In genomic region chr18:75314606-75315005, GRCh38 we compare ENCODE assay signal across 31 cellular contexts.
"Had no signal": no experiment of that assay in that cellular context is flagged by ENCODE, and none has a peak within 500 bp of the region (broad histone marks: within the 10 kb centered on the region; RNA-seq: fewer than 3 reads in every experiment).

No MANE protein-coding gene starts in this region.

- H3K4me3 Mint-ChIP-seq: activated CD4-positive, alpha-beta memory T cell treated with anti-CD3 and anti-CD28 coated beads, Interleukin-2, amount 10 ng/mL, durations not matched to agents 7 days and 5 days; activated CD4-positive, alpha-beta T cell treated with anti-CD3 and anti-CD28 coated beads, Interleukin-2, amount 10 ng/mL, durations not matched to agents 7 days and 5 days; activated naive CD8-positive, alpha-beta T cell treated with anti-CD3 and anti-CD28 coated beads for 36 hours; activated naive CD8-positive, alpha-beta T cell treated with anti-CD3 and anti-CD28 coated beads, Interleukin-2, amount 50 U/mL, for 24 hours; activated T-cell treated with anti-CD3 and anti-CD28 coated beads, Interleukin-2, amount 50 U/mL, for 24 hours; activated T-cell treated with anti-CD3 and anti-CD28 coated beads, Interleukin-2, amount 50 U/mL, for 72 hours; effector memory CD8-positive, alpha-beta T cell; WTC11 had no signal

- ATAC-seq: activated naive CD8-positive, alpha-beta T cell treated with anti-CD3 and anti-CD28 coated beads, Interleukin-2, amount 50 U/mL, for 24 hours; activated T-cell treated with anti-CD3 and anti-CD28 coated beads, Interleukin-2, amount 50 U/mL, for 72 hours; body of pancreas; effector memory CD8-positive, alpha-beta T cell; gastroesophageal sphincter had no signal

- H3K9me3 Mint-ChIP-seq: activated CD4-positive, alpha-beta T cell treated with anti-CD3 and anti-CD28 coated beads, Interleukin-2, amount 10 ng/mL, durations not matched to agents 7 days and 5 days; activated naive CD8-positive, alpha-beta T cell treated with anti-CD3 and anti-CD28 coated beads, Interleukin-2, amount 50 U/mL, for 24 hours; activated T-cell treated with anti-CD3 and anti-CD28 coated beads, Interleukin-2, amount 50 U/mL, for 24 hours had no signal

- H3K27ac ChIP-seq: adrenal gland, body of pancreas, esophagus squamous epithelium, gastroesophageal sphincter, VCaP had no signal

- DNase-seq: activated CD4-positive, alpha-beta memory T cell treated with anti-CD3 and anti-CD28 coated beads, Interleukin-2, amount 10 ng/mL, durations not matched to agents 7 days and 5 days; activated CD4-positive, alpha-beta T cell treated with anti-CD3 and anti-CD28 coated beads for 1 hour; activated CD4-positive, alpha-beta T cell treated with anti-CD3 and anti-CD28 coated beads for 4 hours; activated CD4-positive, alpha-beta T cell treated with anti-CD3 and anti-CD28 coated beads, Interleukin-2, amount 10 ng/mL, durations not matched to agents 7 days and 5 days; activated CD4-positive, alpha-beta T cell treated with anti-CD3 and anti-CD28 coated beads, Interleukin-2, amount 50 U/mL, for 4 hours; activated CD8-positive, alpha-beta memory T cell treated with anti-CD3 and anti-CD28 coated beads, Interleukin-2, amount 50 U/mL, for 48 hours; activated effector memory CD4-positive, alpha-beta T cell treated with Interleukin-2 at 50 U/mL for 16 hours; activated gamma-delta T cell treated with Interleukin-2 at 50 U/mL for 16 hours; activated naive CD4-positive, alpha-beta T cell treated with anti-CD3 and anti-CD28 coated beads, Interleukin-2, amount 50 U/mL, for 16 hours; activated naive CD4-positive, alpha-beta T cell treated with Interleukin-2 at 50 U/mL for 16 hours; activated naive CD8-positive, alpha-beta T cell treated with anti-CD3 and anti-CD28 coated beads for 36 hours; activated naive CD8-positive, alpha-beta T cell treated with anti-CD3 and anti-CD28 coated beads, Interleukin-2, amount 50 U/mL, for 24 hours; activated T-cell treated with anti-CD3 and anti-CD28 coated beads for 4 hours; activated T-cell treated with anti-CD3 and anti-CD28 coated beads, Interleukin-2, amount 50 U/mL, for 24 hours; activated T-cell treated with anti-CD3 and anti-CD28 coated beads, Interleukin-2, amount 50 U/mL, for 72 hours; adrenal gland; amygdala; aorta; body of pancreas; caudate nucleus; cortex of kidney; dermis blood vessel endothelial cell; effector CD4-positive, alpha-beta T cell; effector memory CD8-positive, alpha-beta T cell; erythroblast; esophagus squamous epithelium; foreskin melanocyte; T-helper 2 cell had no signal

- H3K4me1 Mint-ChIP-seq: activated CD4-positive, alpha-beta memory T cell treated with anti-CD3 and anti-CD28 coated beads, Interleukin-2, amount 10 ng/mL, durations not matched to agents 7 days and 5 days; activated CD4-positive, alpha-beta T cell treated with anti-CD3 and anti-CD28 coated beads, Interleukin-2, amount 10 ng/mL, durations not matched to agents 7 days and 5 days; activated naive CD8-positive, alpha-beta T cell treated with anti-CD3 and anti-CD28 coated beads for 36 hours; activated naive CD8-positive, alpha-beta T cell treated with anti-CD3 and anti-CD28 coated beads, Interleukin-2, amount 50 U/mL, for 24 hours; WTC11 had no signal

- H3K9me3 ChIP-seq: adrenal gland, body of pancreas, esophagus squamous epithelium, gastroesophageal sphincter had no signal

- H3K36me3 Mint-ChIP-seq: WTC11 had no signal

- H3K27me3 Mint-ChIP-seq: activated CD4-positive, alpha-beta T cell treated with anti-CD3 and anti-CD28 coated beads, Interleukin-2, amount 10 ng/mL, durations not matched to agents 7 days and 5 days; activated naive CD8-positive, alpha-beta T cell treated with anti-CD3 and anti-CD28 coated beads for 36 hours; activated naive CD8-positive, alpha-beta T cell treated with anti-CD3 and anti-CD28 coated beads, Interleukin-2, amount 50 U/mL, for 24 hours; activated T-cell treated with anti-CD3 and anti-CD28 coated beads, Interleukin-2, amount 50 U/mL, for 24 hours had no signal

- H3K4me3 ChIP-seq: adrenal gland, body of pancreas, esophagus squamous epithelium, gastroesophageal sphincter had no signal

- H3K36me3 ChIP-seq: adrenal gland, esophagus squamous epithelium, gastroesophageal sphincter had no signal

- H3K27me3 ChIP-seq: adrenal gland, body of pancreas, esophagus squamous epithelium, gastroesophageal sphincter had no signal

- H3K4me1 ChIP-seq: adrenal gland, body of pancreas, esophagus squamous epithelium, gastroesophageal sphincter had no signal

- H3K27ac Mint-ChIP-seq: activated CD4-positive, alpha-beta memory T cell treated with anti-CD3 and anti-CD28 coated beads, Interleukin-2, amount 10 ng/mL, durations not matched to agents 7 days and 5 days; activated CD4-positive, alpha-beta T cell treated with anti-CD3 and anti-CD28 coated beads, Interleukin-2, amount 10 ng/mL, durations not matched to agents 7 days and 5 days; activated naive CD8-positive, alpha-beta T cell treated with anti-CD3 and anti-CD28 coated beads for 36 hours; activated naive CD8-positive, alpha-beta T cell treated with anti-CD3 and anti-CD28 coated beads, Interleukin-2, amount 50 U/mL, for 24 hours; activated T-cell treated with anti-CD3 and anti-CD28 coated beads, Interleukin-2, amount 50 U/mL, for 24 hours; activated T-cell treated with anti-CD3 and anti-CD28 coated beads, Interleukin-2, amount 50 U/mL, for 72 hours; effector memory CD8-positive, alpha-beta T cell; WTC11 had no signal
